Comparison of ENCODE assay signal across 9 cellular contexts in genomic region chr9:13279284-13280162, GRCh38. TPM values are rescaled to one million over a fixed set of nuclear protein-coding genes. Genes with fewer than 3 reads are reported as not detected.
A peak's percentile ranks its signal among the peaks of the same experiment; 100 is the strongest.
DNase-seq lines count a peak whose midpoint lies in the region; ATAC-seq and TF ChIP-seq lines count a peak whose summit lies in the region.
"Had no signal": no experiment of that assay in that cellular context is flagged by ENCODE, and none has a peak within 500 bp of the region (broad histone marks: within the 10 kb centered on the region; RNA-seq: fewer than 3 reads in every experiment).

MPDZ (minus strand) TSS chr9:13279692; CDS start chr9:13250315, 29,377 bp downstream.

- peak in 1 of 2 donors; percentile 35 for TF ChIP-seq EP300 in tibial nerve (IDR thresholded peaks at IDR 0.05)

- in situ Hi-C loops in Panc1 (cut with HindIII; ENCODE audit: low pct_unique_long_range_greater_than_20kb, low sequenced_read_pairs), result no loop called here

- peaks cover 7% of the 10 kb centered on the region for H3K9me3 Mint-ChIP-seq in HFFc6

- peak within 1 kb of the TSS; percentile 72; the same call in 1 of the 2 replicates for H3K27ac ChIP-seq in Panc1 (ENCODE audit: low read length)
- peak within 1 kb of the TSS; percentile 81 to 96 (median 92) for H3K27ac ChIP-seq in tibial nerve
- H3K27ac ChIP-seq in OCI-LY7 (ENCODE audit: low read depth, low read length, poor library complexity, severe bottlenecking), result no peak within 1 kb of the TSS

- no peak within 1 kb of the TSS for H3K4me2 ChIP-seq in OCI-LY7 (ENCODE audit: low read length)

- no peaks in the 10 kb centered on the region for H3K4me1 ChIP-seq in Panc1 (ENCODE audit: control insufficient read depth, insufficient read depth, low read length)
- peaks cover 0 to 26% (median 0%) of the 10 kb centered on the region in 4 donors for H3K4me1 ChIP-seq in tibial nerve
- no peaks in the 10 kb centered on the region for H3K4me1 ChIP-seq in OCI-LY7 (ENCODE audit: insufficient read depth, low read length, poor library complexity, severe bottlenecking)

- H3K36me3 ChIP-seq in Panc1 (ENCODE audit: control insufficient read depth, insufficient read depth, low read length), result no peaks in the 10 kb centered on the region
- H3K36me3 ChIP-seq in tibial nerve, result no peaks in the 10 kb centered on the region
- H3K36me3 ChIP-seq in OCI-LY7 (ENCODE audit: insufficient read depth, low read length), result no peaks in the 10 kb centered on the region

- H3K4me3 Mint-ChIP-seq in HFFc6, result peak within 1 kb of the TSS; percentile 97
- H3K4me3 Mint-ChIP-seq: T-helper 1 cell treated with Interleukin-12 subunit alpha and Interleukin-12 subunit beta and Interleukin-4 antibody, amounts not matched to agents 30 μg/mL and 1 μg/mL, for 36 hours had no signal

- H3K79me2 ChIP-seq in OCI-LY7 (ENCODE audit: insufficient read depth, low read depth, low read length), result no peaks in the 10 kb centered on the region

- ATAC-seq in Panc1 (peak; percentile 91), GM21529 (IDR thresholded peaks at IDR 0.05; ENCODE audit: unreplicated experiment) (no peak)

- H4K20me1 ChIP-seq in OCI-LY7 (ENCODE audit: insufficient read depth, low read length), result no peaks in the 10 kb centered on the region

- CTCF ChIA-PET in Panc1 (lab: Charles Lee) (no interaction called here), OCI-LY7 (lab: Charles Lee; ENCODE audit: unreplicated experiment) (no interaction called here)

- no peaks in the 10 kb centered on the region; the same call in none of the 2 replicates for H3K27me3 Mint-ChIP-seq in HFFc6 (ENCODE audit: insufficient read depth)

- BruUV-seq in Panc1 (replicated peaks; lab: Mats Ljungman, UMichigan) (no TSS peak), OCI-LY7 (replicated peaks; lab: Mats Ljungman, UMichigan) (no TSS peak)

- DNase-seq in HFFc6, result peak; percentile 46
- no peak for DNase-seq in Panc1 (ENCODE audit: low read depth, low spot score)
- no peak for DNase-seq in epithelial cell of proximal tubule (ENCODE audit: low read depth)
- DNase-seq in medulla oblongata (ENCODE audit: extremely low spot score), result peak; percentile 57
- DNase-seq in tibial nerve (ENCODE audit: low spot score in 2 of 2), result peak; percentile 15 to 20
- no peak for DNase-seq in HT-29 (ENCODE audit: low spot score)
- DNase-seq in OCI-LY7 (ENCODE audit: low spot score), result no peak

- peak within 1 kb of the TSS; percentile 97 for H3K27ac Mint-ChIP-seq in HFFc6
- H3K27ac Mint-ChIP-seq: T-helper 1 cell treated with Interleukin-12 subunit alpha and Interleukin-12 subunit beta and Interleukin-4 antibody, amounts not matched to agents 30 μg/mL and 1 μg/mL, for 36 hours had no signal

- H3K36me3 Mint-ChIP-seq in HFFc6 (ENCODE audit: low read depth), result peaks cover 18% of the 10 kb centered on the region; the same call in 1 of the 2 replicates

- intact Hi-C loops in Panc1 (cut with micrococcal nuclease; ENCODE audit: unreplicated experiment), result no loop called here
- intact Hi-C loops in OCI-LY7 (cut with micrococcal nuclease; ENCODE audit: unreplicated experiment), result no loop called here

- no peaks in the 10 kb centered on the region for H3K9me2 ChIP-seq in OCI-LY7 (ENCODE audit: insufficient read depth, low read length)

- peak in 1 of 2 donors; percentile 58 for TF ChIP-seq POLR2A in tibial nerve (IDR thresholded peaks at IDR 0.05)

- peak within 1 kb of the TSS; percentile 52 to 62 for H3K4me3 ChIP-seq in Panc1 (ENCODE audit: low read depth in 2 of 2, low read length in 2 of 2)
- peak within 1 kb of the TSS; percentile 81 for H3K4me3 ChIP-seq in epithelial cell of proximal tubule (ENCODE audit: low read depth, low read length)
- peak within 1 kb of the TSS; percentile 55 to 86 (median 82) for H3K4me3 ChIP-seq in tibial nerve
- H3K4me3 ChIP-seq in OCI-LY7 (ENCODE audit: low read depth, low read length, poor library complexity, severe bottlenecking), result no peak within 1 kb of the TSS

- POLR2A ChIA-PET in Panc1 (lab: Charles Lee), result no interaction called here
- POLR2A ChIA-PET in OCI-LY7 (lab: Charles Lee), result interaction anchor here (0.6 kb wide), 1 partner anchor 504 kb away, joined by 3 read pairs; no protein-coding TSS in a partner anchor

- H3K9me3 ChIP-seq in Panc1 (ENCODE audit: control insufficient read depth, insufficient read depth, low read depth, low read length), result no peaks in the 10 kb centered on the region
- H3K9me3 ChIP-seq in tibial nerve, result no peaks in the 10 kb centered on the region
- no peaks in the 10 kb centered on the region for H3K9me3 ChIP-seq in OCI-LY7 (ENCODE audit: low read length)

- TF ChIP-seq CTCF in HFFc6 (IDR thresholded peaks at IDR 0.05) (no peak), Panc1 (IDR thresholded peaks at IDR 0.05) (no peak), epithelial cell of proximal tubule (conservative IDR thresholded peaks at IDR 0.05; ENCODE audit: low read depth, low read length) (no peak), tibial nerve (IDR thresholded peaks at IDR 0.05) (peak in 3 of 5 experiments; percentile 6 to 48 (median 33)), OCI-LY7 (conservative IDR thresholded peaks at IDR 0.05; ENCODE audit: low read length) (no peak)

- no peak within 1 kb of the TSS for H2AFZ ChIP-seq in OCI-LY7 (ENCODE audit: low read length)

- no peaks in the 10 kb centered on the region for H3K27me3 ChIP-seq in Panc1 (ENCODE audit: control insufficient read depth, insufficient read depth, low read length)
- H3K27me3 ChIP-seq in tibial nerve, result no peaks in the 10 kb centered on the region

- H3K4me1 Mint-ChIP-seq in HFFc6 (ENCODE audit: low read depth), result peaks cover 78% of the 10 kb centered on the region

- 11 to 15% methylated on average over 24 to 45 of the region's 82 CpGs for WGBS in tibial nerve, 2 donors

RNA-seq across cellular contexts. Expression of gene MPDZ, which starts in this region (rescaled TPM):
- 10 to 100 TPM; 25.2 to 27.5 (median 26.9) TPM for total RNA-seq in HFFc6 (2021; fragmentation: NEBNext Ultra II Directional; extraction: Animal tissue kit (Norgen Biotek cat#: 25700))
- total RNA-seq in Panc1 (2021; ENCODE audit: unreplicated experiment) (16.6 TPM), epithelial cell of proximal tubule (14.0 and 18.4 TPM in 2 replicates), tibial nerve (10 to 100 TPM; 53.7 to 83.5 (median 62.8) TPM), OCI-LY7 (2022) (not detected in 2 replicates)
- 7.8 TPM for polyA plus RNA-seq in Panc1 (2012; ENCODE audit: insufficient read length)
- total RNA-seq in HT-29 (2014; rRNA removed; shearing (Covaris generic)), result not detected in 2 replicates
- total RNA-seq in OCI-LY7 (2014; rRNA removed; shearing (Covaris generic)), result not detected in 2 replicates

Comparison
In these comparisons a context has a peak if more than half of its experiments do, and no peak if none do; other contexts are left out.
1. RNA of gene MPDZ (total RNA-seq): 53.7 to 83.5 TPM in tibial nerve, 25.2 to 27.5 TPM in HFFc6, 14.0 to 18.4 TPM in epithelial cell of proximal tubule and 16.6 TPM in Panc1 (single experiment); not detected in HT-29 and not detected in OCI-LY7; every median in the first group is over 10 times any median in the second.
2. DNase-seq: peak in HFFc6 (single experiment), medulla oblongata (single experiment) and tibial nerve (2 of 2); none in Panc1 (single experiment), epithelial cell of proximal tubule (single experiment), HT-29 (single experiment) and OCI-LY7 (single experiment).
3. CTCF ChIP-seq: peak in tibial nerve (3 of 5); none in HFFc6 (single experiment), Panc1 (single experiment), epithelial cell of proximal tubule (single experiment) and OCI-LY7 (single experiment).